ENCODE assay signal across 18 cellular contexts in the genomic region with DNA sequence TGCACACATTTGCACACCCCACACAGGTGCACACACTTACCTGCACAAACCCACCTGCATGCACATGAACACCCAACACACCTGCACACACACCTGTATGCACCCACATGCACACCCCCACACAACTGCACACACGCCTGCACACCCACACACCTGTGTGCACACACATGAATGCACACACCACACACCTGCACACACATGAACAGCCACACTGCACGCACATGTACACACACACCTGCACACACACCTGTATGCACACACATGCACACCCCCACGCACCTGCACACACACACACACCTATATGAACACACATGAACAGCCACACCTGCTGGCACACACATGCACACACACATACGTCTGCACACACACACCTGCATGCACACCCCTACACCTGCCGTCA. TPM values are rescaled to one million over a fixed set of nuclear protein-coding genes. Genes with fewer than 3 reads are reported as not detected.
DNase-seq lines count a peak whose midpoint lies in the region; ATAC-seq, FAIRE-seq and TF ChIP-seq lines count a peak whose summit lies in the region.
"Had no signal": no experiment of that assay in that cellular context is flagged by ENCODE, and none has a peak within 500 bp of the region (broad histone marks: within the 10 kb centered on the region; RNA-seq: fewer than 3 reads in every experiment).

No MANE protein-coding gene starts in this region.

- H3K23ac ChIP-seq in neuronal stem cell (ENCODE audit: low read depth, low read length, poor library complexity), result peak overlapping the region; percentile 31

- peak; percentile 5 for FAIRE-seq in GM12891 (lab: Jason Lieb, UNC)
- FAIRE-seq: GM19239 had no signal

- H3K4me3 Mint-ChIP-seq in activated naive CD8-positive, alpha-beta T cell treated with anti-CD3 and anti-CD28 coated beads, Interleukin-2, amount 50 U/mL, for 24 hours, result no peak overlapping the region
- H3K4me3 Mint-ChIP-seq in activated naive CD8-positive, alpha-beta T cell treated with anti-CD3 and anti-CD28 coated beads for 36 hours, result no peak overlapping the region
- H3K4me3 Mint-ChIP-seq: CD8-positive, alpha-beta memory T cell; H9 had no signal

- in situ Hi-C loops in KBM-7 (cut with MboI; ENCODE audit: low pct_unique_long_range_greater_than_20kb, low sequenced_read_pairs), result no loop called here

- H2AFZ ChIP-seq in neuronal stem cell (ENCODE audit: low read length), result no peak overlapping the region

- H2BK120ac ChIP-seq in neuronal stem cell (ENCODE audit: low read depth, low read length), result no peak overlapping the region

- H3K4ac ChIP-seq in neuronal stem cell (ENCODE audit: low read length), result no peak overlapping the region

- DNase-seq in activated naive CD8-positive, alpha-beta T cell treated with anti-CD3 and anti-CD28 coated beads, Interleukin-2, amount 50 U/mL, for 24 hours, result no peak
- DNase-seq in activated naive CD8-positive, alpha-beta T cell treated with anti-CD3 and anti-CD28 coated beads for 36 hours, result no peak
- no peak for DNase-seq in GM12891 (ENCODE audit: insufficient read length, low spot score)
- peak; percentile 10 for DNase-seq in left ventricle myocardium superior
- no peak for DNase-seq in neuronal stem cell (ENCODE audit: low spot score)
- no peak for DNase-seq in KBM-7
- DNase-seq in NCI-H2107 (lab: John Stamatoyannopoulos, UW), result no peak
- no peak for DNase-seq in HuH-7 (ENCODE audit: low spot score)
- DNase-seq: AML-193; Caco-2; CD8-positive, alpha-beta memory T cell; DND-41; GDM1; GOT3; H9 had no signal

- no peaks in the 10 kb centered on the region for H3K36me3 Mint-ChIP-seq in activated naive CD8-positive, alpha-beta T cell treated with anti-CD3 and anti-CD28 coated beads, Interleukin-2, amount 50 U/mL, for 24 hours (ENCODE audit: low read depth)
- H3K36me3 Mint-ChIP-seq in activated naive CD8-positive, alpha-beta T cell treated with anti-CD3 and anti-CD28 coated beads for 36 hours, result no peaks in the 10 kb centered on the region
- H3K36me3 Mint-ChIP-seq: CD8-positive, alpha-beta memory T cell had no signal

- intact Hi-C loops in left ventricle myocardium superior (cut with micrococcal nuclease), result no loop called here

- H3K9ac ChIP-seq in neuronal stem cell (ENCODE audit: low read depth, low read length, poor library complexity), result no peak overlapping the region
- H3K9ac ChIP-seq: BLaER1 had no signal

- no peaks in the 10 kb centered on the region for H3K4me1 Mint-ChIP-seq in activated naive CD8-positive, alpha-beta T cell treated with anti-CD3 and anti-CD28 coated beads, Interleukin-2, amount 50 U/mL, for 24 hours
- no peaks in the 10 kb centered on the region for H3K4me1 Mint-ChIP-seq in activated naive CD8-positive, alpha-beta T cell treated with anti-CD3 and anti-CD28 coated beads for 36 hours
- H3K4me1 Mint-ChIP-seq: CD8-positive, alpha-beta memory T cell; H9 had no signal

- no peaks in the 10 kb centered on the region for H3K9me3 Mint-ChIP-seq in activated naive CD8-positive, alpha-beta T cell treated with anti-CD3 and anti-CD28 coated beads, Interleukin-2, amount 50 U/mL, for 24 hours
- no peaks in the 10 kb centered on the region for H3K9me3 Mint-ChIP-seq in activated naive CD8-positive, alpha-beta T cell treated with anti-CD3 and anti-CD28 coated beads for 36 hours
- H3K9me3 Mint-ChIP-seq: CD8-positive, alpha-beta memory T cell had no signal

- no peak for TF ChIP-seq POLR2A in GM12891 (IDR thresholded peaks at IDR 0.05; ENCODE audit: low read depth, low read length)

- no peak overlapping the region for H4K91ac ChIP-seq in neuronal stem cell (ENCODE audit: low read depth, low read length, poor library complexity)

- peak overlapping the region; percentile 20 for H3K27ac Mint-ChIP-seq in activated naive CD8-positive, alpha-beta T cell treated with anti-CD3 and anti-CD28 coated beads, Interleukin-2, amount 50 U/mL, for 24 hours
- H3K27ac Mint-ChIP-seq in activated naive CD8-positive, alpha-beta T cell treated with anti-CD3 and anti-CD28 coated beads for 36 hours, result no peak overlapping the region
- H3K27ac Mint-ChIP-seq: CD8-positive, alpha-beta memory T cell had no signal

- no peak for ATAC-seq in activated naive CD8-positive, alpha-beta T cell treated with anti-CD3 and anti-CD28 coated beads, Interleukin-2, amount 50 U/mL, for 24 hours
- ATAC-seq in left ventricle myocardium superior, result no peak

- H4K8ac ChIP-seq in neuronal stem cell (ENCODE audit: low read depth, low read length), result no peak overlapping the region

- H2BK5ac ChIP-seq in neuronal stem cell (ENCODE audit: low read length), result no peak overlapping the region

- H3K4me2 ChIP-seq in neuronal stem cell (ENCODE audit: insufficient read depth, low read length, poor library complexity, severe bottlenecking), result no peak overlapping the region
- H3K4me2 ChIP-seq: BLaER1 had no signal

- peaks cover 0 to 28% (median 0%) of the 10 kb centered on the region in 3 experiments for H3K27me3 ChIP-seq in neuronal stem cell (ENCODE audit: control insufficient read depth in 3 of 3, insufficient read depth in 3 of 3, low read depth in 1 of 3, low read length in 3 of 3)

- no peaks in the 10 kb centered on the region for H3K79me1 ChIP-seq in neuronal stem cell (ENCODE audit: low read depth, low read length)

- no CpG with 5 or more reads among the region's 5 CpGs for WGBS in neuronal stem cell (ENCODE audit: extremely low coverage in 2 of 2, insufficient read length in 2 of 2, insufficient replicate concordance in 1 of 2), 2 donors

- peaks cover 0 to 17% of the 10 kb centered on the region in 2 donors for H3K9me3 ChIP-seq in neuronal stem cell (replicated peaks in 1 of 2; ENCODE audit: control insufficient read depth in 2 of 2, insufficient read depth in 1 of 2, low read depth in 1 of 2, low read length in 2 of 2)
- H3K9me3 ChIP-seq: BLaER1, Caco-2 had no signal

- no peak overlapping the region for H2BK12ac ChIP-seq in neuronal stem cell (ENCODE audit: low read length)

- H3K14ac ChIP-seq in neuronal stem cell (ENCODE audit: low read length), result no peak overlapping the region

- H3K36me3 ChIP-seq in neuronal stem cell (replicated peaks in 1 of 2; ENCODE audit: control insufficient read depth in 2 of 2, insufficient read depth in 2 of 2, low read length in 2 of 2), result no peaks in the 10 kb centered on the region
- H3K36me3 ChIP-seq: BLaER1 had no signal

- H3K18ac ChIP-seq in neuronal stem cell (ENCODE audit: low read length), result no peak overlapping the region

- no peak overlapping the region for H3K27ac ChIP-seq in neuronal stem cell (replicated peaks; ENCODE audit: low read length)
- H3K27ac ChIP-seq: 22Rv1, BLaER1 had no signal

- H3K4me1 ChIP-seq in neuronal stem cell (ENCODE audit: control insufficient read depth in 2 of 2, insufficient read depth in 1 of 2, low read depth in 1 of 2, low read length in 2 of 2), result no peaks in the 10 kb centered on the region
- H3K4me1 ChIP-seq: Caco-2 had no signal

- H2BK15ac ChIP-seq in neuronal stem cell (ENCODE audit: low read length), result no peak overlapping the region

- peaks cover 7% of the 10 kb centered on the region for H3K27me3 Mint-ChIP-seq in activated naive CD8-positive, alpha-beta T cell treated with anti-CD3 and anti-CD28 coated beads, Interleukin-2, amount 50 U/mL, for 24 hours
- no peaks in the 10 kb centered on the region for H3K27me3 Mint-ChIP-seq in activated naive CD8-positive, alpha-beta T cell treated with anti-CD3 and anti-CD28 coated beads for 36 hours

- H2AK5ac ChIP-seq in neuronal stem cell (ENCODE audit: low read depth, low read length), result no peak overlapping the region

- H3K4me3 ChIP-seq in neuronal stem cell (ENCODE audit: low read length in 2 of 2), result peak overlapping the region in 1 of 2 donors; percentile 74
- H3K4me3 ChIP-seq: BLaER1 had no signal

TF ChIP-seq in GM12891, 5 proteins besides CTCF, POLR2A, EP300 and RAD21:
- no peak for TF ChIP-seq POU2F2 (IDR thresholded peaks at IDR 0.05; ENCODE audit: low read depth, low read length)
- no peak for TF ChIP-seq POLR2AphosphoS5 (IDR thresholded peaks at IDR 0.05; ENCODE audit: low read depth, low read length)
- TF ChIP-seq TAF1 (IDR thresholded peaks at IDR 0.05; ENCODE audit: low read depth, low read length), result no peak
- TF ChIP-seq SPI1 (IDR thresholded peaks at IDR 0.05; ENCODE audit: low read depth, low read length), result no peak
- TF ChIP-seq PAX5 (IDR thresholded peaks at IDR 0.05; ENCODE audit: insufficient read depth, low read length, severe bottlenecking), result no peak

RNA-seq across cellular contexts. Expression of a gene that starts 17.9 kb away (rescaled TPM):
- under 1 TPM; 0.48 to 0.58 TPM for total RNA-seq in activated naive CD8-positive, alpha-beta T cell treated with anti-CD3 and anti-CD28 coated beads for 36 hours
- 0.23 TPM for polyA plus RNA-seq in GM12891 (2012; ENCODE audit: low read depth, missing spikeins)
- 0.59 TPM for total RNA-seq in left ventricle myocardium superior
- 0.39 TPM for polyA plus RNA-seq in neuronal stem cell (2013, experiment 1 of 2)
- polyA plus RNA-seq in neuronal stem cell (2013, experiment 2 of 2), result 0.35 TPM
